In the genomic region with DNA sequence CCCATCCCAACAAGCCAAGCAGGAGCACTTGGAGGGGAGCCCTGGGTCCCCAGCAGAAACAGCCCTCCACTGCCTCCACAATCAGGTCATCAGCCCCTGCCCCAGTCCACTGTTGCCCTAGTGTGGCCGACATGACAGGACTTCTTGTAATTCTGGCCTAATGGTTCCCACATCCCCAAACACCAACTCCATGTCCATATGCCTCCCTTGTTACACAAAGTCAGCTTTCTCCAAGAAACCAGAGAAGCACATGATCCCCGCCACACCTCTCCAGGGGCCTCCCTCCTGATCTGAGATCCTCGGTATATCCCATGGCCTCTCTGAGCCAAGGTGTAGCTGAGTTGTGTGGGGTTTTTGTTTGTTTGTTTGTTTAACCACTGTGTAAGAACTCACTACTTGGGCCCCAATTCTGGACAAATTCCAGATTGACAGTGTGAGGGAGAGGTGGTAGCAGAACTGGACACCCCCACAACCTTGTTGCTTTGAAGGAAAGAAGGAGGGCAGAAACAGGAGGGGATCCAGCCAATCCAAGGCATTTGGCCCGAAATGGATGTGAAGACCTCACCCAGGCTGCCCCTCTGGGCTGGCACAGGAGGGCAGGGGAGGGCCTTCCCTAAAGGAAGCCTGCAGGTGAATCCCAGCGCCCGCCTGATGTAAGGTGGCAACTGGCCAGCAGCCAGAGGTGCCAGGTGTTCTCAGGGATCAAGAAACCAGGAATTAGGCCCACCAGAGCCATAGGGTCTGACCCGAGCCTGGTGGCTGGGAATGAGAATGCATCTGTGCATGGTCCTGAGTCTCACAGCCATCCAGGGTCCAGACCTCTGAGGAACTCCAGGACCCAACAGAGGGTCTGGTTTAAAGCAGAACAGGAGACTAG, we compare ENCODE assay signal across 10 cellular contexts. TPM values are rescaled to one million over a fixed set of nuclear protein-coding genes. Genes with fewer than 3 reads are reported as not detected.
A peak's percentile ranks its signal among the peaks of the same experiment; 100 is the strongest.
DNase-seq lines count a peak whose midpoint lies in the region; ATAC-seq and TF ChIP-seq lines count a peak whose summit lies in the region.
"Had no signal": no experiment of that assay in that cellular context is flagged by ENCODE, and none has a peak within 500 bp of the region (broad histone marks: within the 10 kb centered on the region; RNA-seq: fewer than 3 reads in every experiment).

No MANE protein-coding gene starts in this region.

- intact Hi-C loops in CD4-positive, alpha-beta memory T cell (cut with micrococcal nuclease), result no loop called here
- intact Hi-C loops in activated T-helper 2 cell treated with anti-CD3 and anti-CD28 coated beads, Interferon-gamma antibody, Interleukin-2, Interleukin-4, amounts not matched to agents 10 μg/mL and 5 μg/mL and 100 μg/mL, durations not matched to agents 14 hours and 24 hours and 36 hours (cut with micrococcal nuclease), result no loop called here
- intact Hi-C loops in A673 (cut with micrococcal nuclease; ENCODE audit: unreplicated experiment), result no loop called here

- CTCF ChIA-PET in CD4-positive, alpha-beta memory T cell (lab: Charles Lee; ENCODE audit: partially characterized antibody), result interaction anchor here (0.9 to 7.9 kb wide), 6 partner anchors 8 to 90 kb away, joined by 3 to 76 read pairs (median 12); partner anchors contain the start of gene IRF1
- CTCF ChIA-PET in HEK293 (lab: Yijun Ruan, JAX), result interaction anchor here (0.6 to 1.9 kb wide), 2 partner anchors 24 to 900 kb away, joined by 3 to 6 read pairs; no protein-coding TSS in a partner anchor
- CTCF ChIA-PET in A673 (lab: Charles Lee), result no interaction called here

- peaks cover 0 to 6% (median 0%) of the 10 kb centered on the region in 8 donors for H3K9me3 Mint-ChIP-seq in CD4-positive, alpha-beta memory T cell
- H3K9me3 Mint-ChIP-seq in activated T-helper 2 cell treated with anti-CD3 and anti-CD28 coated beads, Interferon-gamma antibody, Interleukin-2, Interleukin-4, amounts not matched to agents 10 μg/mL and 5 μg/mL and 100 μg/mL, durations not matched to agents 14 hours and 24 hours and 36 hours, result no peaks in the 10 kb centered on the region
- no peaks in the 10 kb centered on the region for H3K9me3 Mint-ChIP-seq in naive B cell
- H3K9me3 Mint-ChIP-seq: brain had no signal

- peak overlapping the region; percentile 3 for H3K27ac ChIP-seq in CD4-positive, alpha-beta memory T cell (ENCODE audit: low read depth, low read length)
- H3K27ac ChIP-seq in HEK293 (ENCODE audit: extremely low read depth, low read depth, low read length) (no peak overlapping the region), A673 (ENCODE audit: low read depth, low read length, poor library complexity, severe bottlenecking) (no peak overlapping the region)

- H3K4me1 ChIP-seq in CD4-positive, alpha-beta memory T cell (ENCODE audit: insufficient read depth, low read length), result peaks cover 96% of the 10 kb centered on the region
- no peaks in the 10 kb centered on the region for H3K4me1 ChIP-seq in HEK293 (ENCODE audit: control insufficient read depth, insufficient read depth, low read length)
- H3K4me1 ChIP-seq in A673 (ENCODE audit: insufficient read depth, low read length, poor library complexity, severe bottlenecking), result no peaks in the 10 kb centered on the region

- peaks cover 0 to 51% of the 10 kb centered on the region in 2 donors for H3K36me3 Mint-ChIP-seq in CD4-positive, alpha-beta memory T cell
- peaks cover 16% of the 10 kb centered on the region for H3K36me3 Mint-ChIP-seq in activated T-helper 2 cell treated with anti-CD3 and anti-CD28 coated beads, Interferon-gamma antibody, Interleukin-2, Interleukin-4, amounts not matched to agents 10 μg/mL and 5 μg/mL and 100 μg/mL, durations not matched to agents 14 hours and 24 hours and 36 hours (ENCODE audit: low read depth)
- no peaks in the 10 kb centered on the region for H3K36me3 Mint-ChIP-seq in naive B cell
- H3K36me3 Mint-ChIP-seq: brain had no signal

- H3K9me3 ChIP-seq in CD4-positive, alpha-beta memory T cell (ENCODE audit: control insufficient read depth in 1 of 2, low read length in 2 of 2), result no peaks in the 10 kb centered on the region
- H3K9me3 ChIP-seq in HEK293 (ENCODE audit: control insufficient read depth, insufficient read depth, low read depth, low read length) (no peaks in the 10 kb centered on the region), A673 (ENCODE audit: low read depth, low read length, poor library complexity, severe bottlenecking) (no peaks in the 10 kb centered on the region)

- peaks cover 0 to 5% of the 10 kb centered on the region in 2 donors for H3K27me3 Mint-ChIP-seq in CD4-positive, alpha-beta memory T cell
- H3K27me3 Mint-ChIP-seq in activated T-helper 2 cell treated with anti-CD3 and anti-CD28 coated beads, Interferon-gamma antibody, Interleukin-2, Interleukin-4, amounts not matched to agents 10 μg/mL and 5 μg/mL and 100 μg/mL, durations not matched to agents 14 hours and 24 hours and 36 hours (ENCODE audit: low read depth), result no peaks in the 10 kb centered on the region
- no peaks in the 10 kb centered on the region for H3K27me3 Mint-ChIP-seq in naive B cell
- H3K27me3 Mint-ChIP-seq: brain had no signal

- H3K36me3 ChIP-seq in CD4-positive, alpha-beta memory T cell (ENCODE audit: insufficient read depth, low read length), result no peaks in the 10 kb centered on the region
- H3K36me3 ChIP-seq in HEK293 (ENCODE audit: control insufficient read depth in 2 of 2, insufficient read depth in 1 of 2, low read length in 2 of 2) (no peaks in the 10 kb centered on the region), A673 (ENCODE audit: insufficient read depth, low read length, poor library complexity, severe bottlenecking) (no peaks in the 10 kb centered on the region)

- H3K4me3 ChIP-seq in CD4-positive, alpha-beta memory T cell (ENCODE audit: low read length in 2 of 2), result no peak overlapping the region
- no peak overlapping the region for H3K4me3 ChIP-seq in HEK293 (ENCODE audit: low read depth, low read length)
- H3K4me3 ChIP-seq in A673 (ENCODE audit: low read depth, low read length, poor library complexity, severe bottlenecking), result no peak overlapping the region

- DNase-seq in CD4-positive, alpha-beta memory T cell, result peak; percentile 29 to 58 (median 38)
- DNase-seq in activated T-helper 2 cell treated with anti-CD3 and anti-CD28 coated beads, Interferon-gamma antibody, Interleukin-2, Interleukin-4, amounts not matched to agents 10 μg/mL and 5 μg/mL and 100 μg/mL, durations not matched to agents 14 hours and 24 hours and 36 hours (ENCODE audit: low spot score), result no peak
- no peak for DNase-seq in naive B cell
- no peak for DNase-seq in midbrain (lab: John Stamatoyannopoulos, UW)
- no peak for DNase-seq in NCI-H2171 (lab: John Stamatoyannopoulos, UW)
- DNase-seq in AG08395 (ENCODE audit: low spot score), result no peak
- no peak for DNase-seq in A673 (ENCODE audit: low spot score)
- DNase-seq: stimulated activated CD4-positive, alpha-beta T cell treated with anti-CD3 and anti-CD28 coated beads, Interleukin-2, amount 100 ng/mL, for 48 hours had no signal

- H3K27me3 ChIP-seq in CD4-positive, alpha-beta memory T cell (ENCODE audit: insufficient read depth, low read length), result no peaks in the 10 kb centered on the region
- H3K27me3 ChIP-seq in A673 (replicated peaks; ENCODE audit: insufficient read depth, low read depth, low read length, poor library complexity), result no peaks in the 10 kb centered on the region

- POLR2A ChIA-PET in CD4-positive, alpha-beta memory T cell (lab: Charles Lee; ENCODE audit: partially characterized antibody), result interaction anchor here (0.7 to 35.0 kb wide), 13 partner anchors 4 to 999 kb away, joined by 3 to 1580 read pairs (median 40); partner anchors contain the start of gene IRF1
- POLR2A ChIA-PET in HEK293 (lab: Yijun Ruan, JAX), result interaction anchor here (1.0 to 4.6 kb wide), 2 partner anchors 13 to 19 kb away, joined by 4 to 24 read pairs; partner anchors contain the start of gene IRF1
- POLR2A ChIA-PET in A673 (lab: Charles Lee; ENCODE audit: low non-redundant PET), result no interaction called here

- H3K4me1 Mint-ChIP-seq in CD4-positive, alpha-beta memory T cell, result peaks cover 45 to 94% (median 72%) of the 10 kb centered on the region in 4 donors
- H3K4me1 Mint-ChIP-seq in activated T-helper 2 cell treated with anti-CD3 and anti-CD28 coated beads, Interferon-gamma antibody, Interleukin-2, Interleukin-4, amounts not matched to agents 10 μg/mL and 5 μg/mL and 100 μg/mL, durations not matched to agents 14 hours and 24 hours and 36 hours (ENCODE audit: low read depth), result peaks cover 38% of the 10 kb centered on the region
- peaks cover 58 to 81% (median 81%) of the 10 kb centered on the region in 3 donors for H3K4me1 Mint-ChIP-seq in naive B cell
- H3K4me1 Mint-ChIP-seq: brain had no signal

- no TSS peak for BruUV-seq in A673 (replicated peaks; lab: Mats Ljungman, UMichigan)

- peak overlapping the region; percentile 84 to 97 (median 90) for H3K27ac Mint-ChIP-seq in CD4-positive, alpha-beta memory T cell
- H3K27ac Mint-ChIP-seq in activated T-helper 2 cell treated with anti-CD3 and anti-CD28 coated beads, Interferon-gamma antibody, Interleukin-2, Interleukin-4, amounts not matched to agents 10 μg/mL and 5 μg/mL and 100 μg/mL, durations not matched to agents 14 hours and 24 hours and 36 hours, result peak overlapping the region; percentile 26
- peak overlapping the region; percentile 81 to 96 (median 90) for H3K27ac Mint-ChIP-seq in naive B cell

- ATAC-seq in naive B cell (ENCODE audit: low read depth in 2 of 2), result no peak

- H3K4me3 Mint-ChIP-seq in CD4-positive, alpha-beta memory T cell, result peak overlapping the region in 6 of 8 donors; percentile 19 to 70 (median 36)
- no peak overlapping the region for H3K4me3 Mint-ChIP-seq in activated T-helper 2 cell treated with anti-CD3 and anti-CD28 coated beads, Interferon-gamma antibody, Interleukin-2, Interleukin-4, amounts not matched to agents 10 μg/mL and 5 μg/mL and 100 μg/mL, durations not matched to agents 14 hours and 24 hours and 36 hours (ENCODE audit: low read depth)
- peak overlapping the region; percentile 12 to 74 (median 54) for H3K4me3 Mint-ChIP-seq in naive B cell
- H3K4me3 Mint-ChIP-seq: brain had no signal

- no peak for TF ChIP-seq CTCF in HEK293 (tag by site-specific recombination; IDR thresholded peaks at IDR 0.05)
- no peak for TF ChIP-seq CTCF in A673 (conservative IDR thresholded peaks at IDR 0.05; ENCODE audit: low read depth, low read length)

RNA-seq across cellular contexts. Expression of gene IRF1, which starts 13.5 kb away (rescaled TPM):
- 100 to 1,000 TPM; 192 to 202 TPM for total RNA-seq in CD4-positive, alpha-beta memory T cell
- 100 to 1,000 TPM; 192 to 237 TPM for polyA plus RNA-seq in CD4-positive, alpha-beta memory T cell
- 155 TPM in 2 replicates for total RNA-seq in activated T-helper 2 cell treated with anti-CD3 and anti-CD28 coated beads, Interferon-gamma antibody, Interleukin-2, Interleukin-4, amounts not matched to agents 10 μg/mL and 5 μg/mL and 100 μg/mL, durations not matched to agents 14 hours and 24 hours and 36 hours
- 100 to 1,000 TPM; 228 to 332 (median 296) TPM for polyA plus RNA-seq in naive B cell (ENCODE audit: low read depth in 6 of 6)
- total RNA-seq in A673 (2021), result 5.7 and 6.9 TPM in 2 replicates

Comparison
In these comparisons a context has a peak if more than half of its experiments do, and no peak if none do; other contexts are left out.
1. DNase-seq: peak in CD4-positive, alpha-beta memory T cell (5 of 5); none in activated T-helper 2 cell treated with anti-CD3 and anti-CD28 coated beads, Interferon-gamma antibody, Interleukin-2, Interleukin-4, amounts not matched to agents 10 μg/mL and 5 μg/mL and 100 μg/mL, durations not matched to agents 14 hours and 24 hours and 36 hours (single experiment), naive B cell (single experiment), midbrain (single experiment), NCI-H2171 (single experiment), AG08395 (single experiment) and A673 (single experiment).
2. H3K27ac Mint-ChIP-seq: peak in every context shown above with its lines; median percentile 90 in CD4-positive, alpha-beta memory T cell; 90 in naive B cell; 26 in activated T-helper 2 cell treated with anti-CD3 and anti-CD28 coated beads, Interferon-gamma antibody, Interleukin-2, Interleukin-4, amounts not matched to agents 10 μg/mL and 5 μg/mL and 100 μg/mL, durations not matched to agents 14 hours and 24 hours and 36 hours.
3. RNA of gene IRF1, which starts 13.5 kb away (total RNA-seq): 192 to 202 TPM in CD4-positive, alpha-beta memory T cell and 155 TPM in activated T-helper 2 cell treated with anti-CD3 and anti-CD28 coated beads, Interferon-gamma antibody, Interleukin-2, Interleukin-4, amounts not matched to agents 10 μg/mL and 5 μg/mL and 100 μg/mL, durations not matched to agents 14 hours and 24 hours and 36 hours; 5.7 to 6.9 TPM in A673; every median in the first group is over 10 times any median in the second.